Comparison of ENCODE assay signal across 8 cellular contexts in the genomic region with DNA sequence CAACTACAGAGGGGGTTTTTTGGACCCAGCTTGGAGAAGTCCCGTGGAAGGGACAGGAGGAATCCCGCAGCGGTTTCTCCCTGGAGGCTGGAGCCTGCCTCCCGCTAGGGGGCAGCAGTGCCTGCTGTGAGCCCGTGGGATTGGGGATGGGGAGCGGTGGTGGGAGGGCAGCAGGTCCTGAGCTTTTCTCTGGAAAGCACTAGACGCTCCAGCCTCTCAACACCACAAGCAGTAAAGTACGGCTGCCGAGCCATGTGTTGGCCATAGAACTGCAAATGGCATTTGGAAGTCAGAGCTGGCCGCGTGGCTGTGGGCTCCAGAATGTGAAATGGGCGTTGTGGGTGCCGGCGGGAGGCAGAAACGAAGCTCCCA. TPM values are rescaled to one million over a fixed set of nuclear protein-coding genes. Genes with fewer than 3 reads are reported as not detected.
DNase-seq lines count a peak whose midpoint lies in the region; ATAC-seq and TF ChIP-seq lines count a peak whose summit lies in the region.

No MANE protein-coding gene starts in this region.

- no peaks in the 10 kb centered on the region for H3K79me2 ChIP-seq in GM23338 (replicated peaks; ENCODE audit: insufficient read depth)

- H3K4me1 ChIP-seq in BE2C (no peaks in the 10 kb centered on the region), GM23338 (ENCODE audit: insufficient read depth) (no peaks in the 10 kb centered on the region), foreskin keratinocyte (no peaks in the 10 kb centered on the region)

- no peaks in the 10 kb centered on the region for H3F3A ChIP-seq in GM23338 (replicated peaks; ENCODE audit: low read depth)

- H2AFZ ChIP-seq in GM23338: peak overlapping the region; percentile 86; the same call in 1 of the 2 replicates

- TF ChIP-seq CTCF in BE2C (IDR thresholded peaks at IDR 0.05; ENCODE audit: low read depth, low read length) (peak; percentile 89), GM23338 (conservative IDR thresholded peaks at IDR 0.05; ENCODE audit: low read depth in 2 of 2) (peak; percentile 85 to 97), foreskin keratinocyte (conservative IDR thresholded peaks at IDR 0.05) (peak; percentile 80), progenitor cell of endocrine pancreas (IDR thresholded peaks at IDR 0.05; ENCODE audit: unreplicated experiment) (peak; percentile 86), CD14-positive monocyte (IDR thresholded peaks at IDR 0.05) (no peak)

- DNase-seq in BE2C (peak; percentile 76), GM23338 (ENCODE audit: low spot score) (peak; percentile 90), T-helper 9 cell (peak; percentile 25), foreskin keratinocyte (no peak), progenitor cell of endocrine pancreas (ENCODE audit: low spot score, unreplicated experiment) (peak; percentile 61), activated gamma-delta T cell treated with Interleukin-2 at 50 U/mL for 16 hours (no peak), CD14-positive monocyte (ENCODE audit: low spot score) (no peak)

- intact Hi-C loops in CD14-positive monocyte (cut with micrococcal nuclease): no loop called here

- H3K4me1 Mint-ChIP-seq in GM23338 (peaks cover 8% of the 10 kb centered on the region), progenitor cell of endocrine pancreas (ENCODE audit: low read depth) (peaks cover 7% of the 10 kb centered on the region), CD14-positive monocyte (no peaks in the 10 kb centered on the region)

- peak; percentile 89 for ATAC-seq in GM23338
- peak; percentile 67 for ATAC-seq in foreskin keratinocyte
- ATAC-seq in HG02938 (IDR thresholded peaks at IDR 0.05; ENCODE audit: unreplicated experiment): no peak

- H3K9me3 Mint-ChIP-seq in GM23338 (no peaks in the 10 kb centered on the region), progenitor cell of endocrine pancreas (ENCODE audit: low read depth) (no peaks in the 10 kb centered on the region), CD14-positive monocyte (no peaks in the 10 kb centered on the region)

- H3K27ac ChIP-seq in GM23338 (ENCODE audit: low read depth) (no peak overlapping the region), foreskin keratinocyte (no peak overlapping the region)

- no peak overlapping the region for H3K27ac Mint-ChIP-seq in GM23338
- H3K27ac Mint-ChIP-seq in progenitor cell of endocrine pancreas: no peak overlapping the region
- no peak overlapping the region for H3K27ac Mint-ChIP-seq in CD14-positive monocyte

- H3K9me3 ChIP-seq in BE2C: no peaks in the 10 kb centered on the region

- no peak overlapping the region for H3K4me2 ChIP-seq in GM23338

- no peaks in the 10 kb centered on the region for H3K27me3 ChIP-seq in BE2C
- no peaks in the 10 kb centered on the region for H3K27me3 ChIP-seq in GM23338 (ENCODE audit: insufficient read depth)
- no peaks in the 10 kb centered on the region for H3K27me3 ChIP-seq in foreskin keratinocyte

- H3K27me3 Mint-ChIP-seq in GM23338 (ENCODE audit: insufficient read depth, low read depth, poor library complexity) (peaks cover 9% of the 10 kb centered on the region), progenitor cell of endocrine pancreas (peaks cover 7% of the 10 kb centered on the region), CD14-positive monocyte (ENCODE audit: low read depth in 3 of 3) (peaks cover 2 to 3% (median 2%) of the 10 kb centered on the region in 3 donors)

- H3K4me3 Mint-ChIP-seq in GM23338 (peak overlapping the region; percentile 46; the same call in 2 of the 3 replicates), progenitor cell of endocrine pancreas (ENCODE audit: low read depth) (no peak overlapping the region), CD14-positive monocyte (no peak overlapping the region)

- H3K36me3 Mint-ChIP-seq in GM23338 (ENCODE audit: low read depth) (no peaks in the 10 kb centered on the region), progenitor cell of endocrine pancreas (ENCODE audit: insufficient read depth) (no peaks in the 10 kb centered on the region), CD14-positive monocyte (no peaks in the 10 kb centered on the region)

- H3K4me3 ChIP-seq in BE2C (ENCODE audit: low read depth, low read length): no peak overlapping the region
- peak overlapping the region; percentile 31; the same call in 1 of the 2 replicates for H3K4me3 ChIP-seq in GM23338

- no peaks in the 10 kb centered on the region for H3K9me2 ChIP-seq in GM23338 (ENCODE audit: insufficient read depth)

- H4K20me1 ChIP-seq in GM23338 (replicated peaks; ENCODE audit: insufficient read depth): no peaks in the 10 kb centered on the region

- H3K36me3 ChIP-seq in BE2C: no peaks in the 10 kb centered on the region
- no peaks in the 10 kb centered on the region for H3K36me3 ChIP-seq in GM23338 (ENCODE audit: insufficient read depth)

TF ChIP-seq in GM23338, 12 proteins besides CTCF, POLR2A, EP300 and RAD21:
- TF ChIP-seq ZNF114 (CRISPR knock-in tag; IDR thresholded peaks at IDR 0.05) (no peak), STAT1 (IDR thresholded peaks at IDR 0.05; ENCODE audit: unreplicated experiment) (no peak), CREB1 (CRISPR knock-in tag; IDR thresholded peaks at IDR 0.05; ENCODE audit: low read depth) (no peak), POLR2AphosphoS5 (IDR thresholded peaks at IDR 0.05; ENCODE audit: low read depth) (no peak)
- TF ChIP-seq, protein P1, sequence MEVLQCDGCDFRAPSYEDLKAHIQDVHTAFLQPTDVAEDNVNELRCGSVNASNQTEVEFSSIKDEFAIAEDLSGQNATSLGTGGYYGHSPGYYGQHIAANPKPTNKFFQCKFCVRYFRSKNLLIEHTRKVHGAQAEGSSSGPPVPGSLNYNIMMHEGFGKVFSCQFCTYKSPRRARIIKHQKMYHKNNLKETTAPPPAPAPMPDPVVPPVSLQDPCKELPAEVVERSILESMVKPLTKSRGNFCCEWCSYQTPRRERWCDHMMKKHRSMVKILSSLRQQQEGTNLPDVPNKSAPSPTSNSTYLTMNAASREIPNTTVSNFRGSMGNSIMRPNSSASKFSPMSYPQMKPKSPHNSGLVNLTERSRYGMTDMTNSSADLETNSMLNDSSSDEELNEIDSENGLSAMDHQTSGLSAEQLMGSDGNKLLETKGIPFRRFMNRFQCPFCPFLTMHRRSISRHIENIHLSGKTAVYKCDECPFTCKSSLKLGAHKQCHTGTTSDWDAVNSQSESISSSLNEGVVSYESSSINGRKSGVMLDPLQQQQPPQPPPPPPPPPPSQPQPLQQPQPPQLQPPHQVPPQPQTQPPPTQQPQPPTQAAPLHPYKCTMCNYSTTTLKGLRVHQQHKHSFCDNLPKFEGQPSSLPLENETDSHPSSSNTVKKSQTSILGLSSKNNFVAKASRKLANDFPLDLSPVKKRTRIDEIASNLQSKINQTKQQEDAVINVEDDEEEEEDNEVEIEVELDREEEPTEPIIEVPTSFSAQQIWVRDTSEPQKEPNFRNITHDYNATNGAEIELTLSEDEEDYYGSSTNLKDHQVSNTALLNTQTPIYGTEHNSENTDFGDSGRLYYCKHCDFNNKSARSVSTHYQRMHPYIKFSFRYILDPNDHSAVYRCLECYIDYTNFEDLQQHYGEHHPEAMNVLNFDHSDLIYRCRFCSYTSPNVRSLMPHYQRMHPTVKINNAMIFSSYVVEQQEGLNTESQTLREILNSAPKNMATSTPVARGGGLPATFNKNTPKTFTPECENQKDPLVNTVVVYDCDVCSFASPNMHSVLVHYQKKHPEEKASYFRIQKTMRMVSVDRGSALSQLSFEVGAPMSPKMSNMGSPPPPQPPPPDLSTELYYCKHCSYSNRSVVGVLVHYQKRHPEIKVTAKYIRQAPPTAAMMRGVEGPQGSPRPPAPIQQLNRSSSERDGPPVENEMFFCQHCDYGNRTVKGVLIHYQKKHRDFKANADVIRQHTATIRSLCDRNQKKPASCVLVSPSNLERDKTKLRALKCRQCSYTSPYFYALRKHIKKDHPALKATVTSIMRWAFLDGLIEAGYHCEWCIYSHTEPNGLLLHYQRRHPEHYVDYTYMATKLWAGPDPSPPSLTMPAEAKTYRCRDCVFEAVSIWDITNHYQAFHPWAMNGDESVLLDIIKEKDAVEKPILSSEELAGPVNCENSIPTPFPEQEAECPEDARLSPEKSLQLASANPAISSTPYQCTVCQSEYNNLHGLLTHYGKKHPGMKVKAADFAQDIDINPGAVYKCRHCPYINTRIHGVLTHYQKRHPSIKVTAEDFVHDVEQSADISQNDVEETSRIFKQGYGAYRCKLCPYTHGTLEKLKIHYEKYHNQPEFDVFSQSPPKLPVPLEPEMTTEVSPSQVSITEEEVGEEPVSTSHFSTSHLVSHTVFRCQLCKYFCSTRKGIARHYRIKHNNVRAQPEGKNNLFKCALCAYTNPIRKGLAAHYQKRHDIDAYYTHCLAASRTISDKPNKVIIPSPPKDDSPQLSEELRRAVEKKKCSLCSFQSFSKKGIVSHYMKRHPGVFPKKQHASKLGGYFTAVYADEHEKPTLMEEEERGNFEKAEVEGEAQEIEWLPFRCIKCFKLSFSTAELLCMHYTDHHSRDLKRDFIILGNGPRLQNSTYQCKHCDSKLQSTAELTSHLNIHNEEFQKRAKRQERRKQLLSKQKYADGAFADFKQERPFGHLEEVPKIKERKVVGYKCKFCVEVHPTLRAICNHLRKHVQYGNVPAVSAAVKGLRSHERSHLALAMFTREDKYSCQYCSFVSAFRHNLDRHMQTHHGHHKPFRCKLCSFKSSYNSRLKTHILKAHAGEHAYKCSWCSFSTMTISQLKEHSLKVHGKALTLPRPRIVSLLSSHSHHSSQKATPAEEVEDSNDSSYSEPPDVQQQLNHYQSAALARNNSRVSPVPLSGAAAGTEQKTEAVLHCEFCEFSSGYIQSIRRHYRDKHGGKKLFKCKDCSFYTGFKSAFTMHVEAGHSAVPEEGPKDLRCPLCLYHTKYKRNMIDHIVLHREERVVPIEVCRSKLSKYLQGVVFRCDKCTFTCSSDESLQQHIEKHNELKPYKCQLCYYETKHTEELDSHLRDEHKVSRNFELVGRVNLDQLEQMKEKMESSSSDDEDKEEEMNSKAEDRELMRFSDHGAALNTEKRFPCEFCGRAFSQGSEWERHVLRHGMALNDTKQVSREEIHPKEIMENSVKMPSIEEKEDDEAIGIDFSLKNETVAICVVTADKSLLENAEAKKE (CRISPR knock-in tag; IDR thresholded peaks at IDR 0.05): no peak

RNA-seq across cellular contexts. Expression of a gene that starts 47.8 kb away (rescaled TPM):
- polyA plus RNA-seq in BE2C (2012; ENCODE audit: insufficient read depth, insufficient read length, low read depth): 8.8 TPM
- 0.35 and 1.3 TPM in 2 replicates for total RNA-seq in GM23338 (2014; rRNA removed; shearing (Covaris generic))
- 0.23 and 0.64 TPM in 2 replicates for polyA plus RNA-seq in GM23338 (2016; fragmentation: Nextera tagmentation; extraction: Ambion mirVana)
- 0.32 and 0.37 TPM in 2 replicates for total RNA-seq in foreskin keratinocyte
- polyA plus RNA-seq in foreskin keratinocyte: 0.56 and 1.0 TPM in 2 replicates
- 0.50 and 1.3 TPM in 2 replicates for total RNA-seq in progenitor cell of endocrine pancreas
- 1 to 10 TPM; 3.2 to 3.8 TPM for polyA plus RNA-seq in CD14-positive monocyte

Comparison
In these comparisons a context has a peak if more than half of its experiments do, and no peak if none do; other contexts are left out.
1. DNase-seq: peak in BE2C (single experiment), GM23338 (single experiment), T-helper 9 cell (single experiment) and progenitor cell of endocrine pancreas (single experiment); none in foreskin keratinocyte (0 of 2), activated gamma-delta T cell treated with Interleukin-2 at 50 U/mL for 16 hours (single experiment) and CD14-positive monocyte (single experiment).